ENCODE assay signal across 8 cellular contexts in genomic region chr7:106947244-106947728, GRCh38.
DNase-seq lines count a peak whose midpoint lies in the region; ATAC-seq and TF ChIP-seq lines count a peak whose summit lies in the region.

No MANE protein-coding gene starts in this region.

- peaks cover 11% of the 10 kb centered on the region for H3K36me3 Mint-ChIP-seq in T-helper 17 cell (ENCODE audit: low read depth)
- no peaks in the 10 kb centered on the region for H3K36me3 Mint-ChIP-seq in endodermal cell (ENCODE audit: low read depth)

- DNase-seq in DMS53 treated with DMSO at 0.1 percent for 48 hours (lab: John Stamatoyannopoulos, UW; ENCODE audit: unreplicated experiment) (peak; percentile 83), H4 (ENCODE audit: low spot score) (peak; percentile 55), NCI-H146 treated with DMSO at 0.1 percent for 48 hours (lab: John Stamatoyannopoulos, UW; ENCODE audit: unreplicated experiment) (peak; percentile 82), T-helper 17 cell (no peak), endodermal cell (peak; percentile 86), medulla oblongata (ENCODE audit: extremely low spot score) (peak; percentile 85), ureter (ENCODE audit: low spot score) (peak; percentile 53)

- H3K27ac Mint-ChIP-seq in T-helper 17 cell: no peak overlapping the region
- no peak overlapping the region for H3K27ac Mint-ChIP-seq in endodermal cell

- H3K4me1 ChIP-seq in endodermal cell (ENCODE audit: control insufficient read depth, insufficient read depth, low read length): no peaks in the 10 kb centered on the region

- peak; percentile 51 for ATAC-seq in T-helper 17 cell
- no peak for ATAC-seq in GM19395 (IDR thresholded peaks at IDR 0.05; ENCODE audit: unreplicated experiment)

- 3 to 14% methylated on average over 1 of the region's 1 CpG for WGBS in endodermal cell (ENCODE audit: insufficient coverage in 1 of 2, insufficient read length in 1 of 2), 2 experiments

- H3K27me3 Mint-ChIP-seq in T-helper 17 cell (peaks cover 42% of the 10 kb centered on the region), endodermal cell (ENCODE audit: insufficient read depth) (no peaks in the 10 kb centered on the region)

- no peak overlapping the region for H3K4me3 Mint-ChIP-seq in T-helper 17 cell
- H3K4me3 Mint-ChIP-seq in endodermal cell: no peak overlapping the region

- H3K4me1 Mint-ChIP-seq in T-helper 17 cell: peaks cover 3% of the 10 kb centered on the region
- peaks cover 3% of the 10 kb centered on the region for H3K4me1 Mint-ChIP-seq in endodermal cell

- H3K27ac ChIP-seq in endodermal cell (ENCODE audit: low read depth, low read length): no peak overlapping the region

- H3K9me3 ChIP-seq in T-helper 17 cell (ENCODE audit: control insufficient read depth, low read length, poor library complexity, severe bottlenecking) (no peaks in the 10 kb centered on the region), endodermal cell (ENCODE audit: control insufficient read depth, low read length) (no peaks in the 10 kb centered on the region)

- no peaks in the 10 kb centered on the region for H3K36me3 ChIP-seq in endodermal cell (ENCODE audit: control insufficient read depth, insufficient read depth, low read length)

- no peak overlapping the region for H3K4me3 ChIP-seq in endodermal cell (ENCODE audit: low read length)

- H3K27me3 ChIP-seq in endodermal cell (ENCODE audit: control insufficient read depth, insufficient read depth, low read length, poor library complexity, severe bottlenecking): no peaks in the 10 kb centered on the region

- no peak overlapping the region for H3K9ac ChIP-seq in endodermal cell (ENCODE audit: extremely low read depth, low read length, poor library complexity, severe bottlenecking)

- peak; percentile 89 for TF ChIP-seq CTCF in endodermal cell (conservative IDR thresholded peaks at IDR 0.05)

- no peaks in the 10 kb centered on the region for H3K9me3 Mint-ChIP-seq in endodermal cell

Comparison
In these comparisons a context has a peak if more than half of its experiments do, and no peak if none do; other contexts are left out.
1. DNase-seq: peak in DMS53 treated with DMSO at 0.1 percent for 48 hours (single experiment), H4 (single experiment), NCI-H146 treated with DMSO at 0.1 percent for 48 hours (single experiment), endodermal cell (single experiment), medulla oblongata (single experiment) and ureter (single experiment); none in T-helper 17 cell (0 of 3).